In genomic region chr17:33562792-33563191, GRCh38 we compare ENCODE assay signal across 16 cellular contexts.
DNase-seq lines count a peak whose midpoint lies in the region; ATAC-seq, FAIRE-seq and TF ChIP-seq lines count a peak whose summit lies in the region.
"Had no signal": no experiment of that assay in that cellular context is flagged by ENCODE, and none has a peak within 500 bp of the region (broad histone marks: within the 10 kb centered on the region; RNA-seq: fewer than 3 reads in every experiment).

No MANE protein-coding gene starts in this region.

- H2BK12ac ChIP-seq in H1 (ENCODE audit: low read depth, low read length): no peak overlapping the region

- no peak overlapping the region for H4K91ac ChIP-seq in H1 (replicated peaks; ENCODE audit: insufficient read length, low read length)

- H2BK20ac ChIP-seq in H1 (ENCODE audit: low read length): no peak overlapping the region

- CTCF ChIA-PET in H1 (lab: Charles Lee; ENCODE audit: partially characterized antibody): interaction anchor here (0.7 to 3.1 kb wide), 14 partner anchors 10 to 114 kb away, joined by 3 to 26 read pairs (median 4); no protein-coding TSS in a partner anchor
- CTCF ChIA-PET in activated CD4-positive, alpha-beta memory T cell treated with anti-CD3 and anti-CD28 coated beads for 36 hours (lab: Charles Lee): no interaction called here

- H3K9me3 ChIP-seq in BE2C: no peaks in the 10 kb centered on the region
- peaks cover 4 to 6% of the 10 kb centered on the region in 2 experiments; a peak in 2 of 4 replicates for H3K9me3 ChIP-seq in H1 (ENCODE audit: insufficient read depth in 2 of 2, low read depth in 1 of 2, low read length in 1 of 2)
- no peaks in the 10 kb centered on the region for H3K9me3 ChIP-seq in gastrocnemius medialis

- H2AFZ ChIP-seq in H1 (ENCODE audit: low read length): no peak overlapping the region

- H3K27me3 Mint-ChIP-seq in activated CD4-positive, alpha-beta memory T cell treated with anti-CD3 and anti-CD28 coated beads for 36 hours: peaks cover 5% of the 10 kb centered on the region

- H3K4me3 Mint-ChIP-seq in activated CD4-positive, alpha-beta memory T cell treated with anti-CD3 and anti-CD28 coated beads for 36 hours: no peak overlapping the region
- H3K4me3 Mint-ChIP-seq: CD4-positive, CD25-positive, alpha-beta regulatory T cell had no signal

- H3K4me1 Mint-ChIP-seq in activated CD4-positive, alpha-beta memory T cell treated with anti-CD3 and anti-CD28 coated beads for 36 hours (ENCODE audit: low read depth): no peaks in the 10 kb centered on the region
- H3K4me1 Mint-ChIP-seq: CD4-positive, CD25-positive, alpha-beta regulatory T cell had no signal

- H2BK15ac ChIP-seq in H1 (ENCODE audit: low read length): no peak overlapping the region

- DNase-seq in BE2C (no peak), H7 (peak; percentile 38), H1 (ENCODE audit: low read depth in 1 of 2, low spot score in 2 of 2) (no peak), myocyte (ENCODE audit: low read depth) (peak; percentile 22), gastrocnemius medialis (no peak)
- DNase-seq in central memory CD4-positive, alpha-beta T cell: no peak
- no peak for DNase-seq in activated CD4-positive, alpha-beta memory T cell treated with anti-CD3 and anti-CD28 coated beads for 36 hours
- DNase-seq: CD4-positive, CD25-positive, alpha-beta regulatory T cell; DMS79 treated with DMSO at 0.1 percent for 48 hours; GF-D8; NCI-H1105; NCI-H1694 treated with DMSO at 0.1 percent for 48 hours; NCI-H446; PC-3 had no signal

- H2AK5ac ChIP-seq in H1 (ENCODE audit: low read depth, low read length): no peak overlapping the region

- no peak overlapping the region for H2BK120ac ChIP-seq in H1 (replicated peaks; ENCODE audit: low read depth, low read length)

- H3K27ac ChIP-seq in H1 (ENCODE audit: low read depth, low read length) (no peak overlapping the region), gastrocnemius medialis (no peak overlapping the region)
- H3K27ac ChIP-seq: HL-60 had no signal

- no peak overlapping the region for H3K4ac ChIP-seq in H1 (replicated peaks; ENCODE audit: insufficient read length, low read depth, low read length)

- POLR2A ChIA-PET in H1 (lab: Charles Lee; ENCODE audit: partially characterized antibody): no interaction called here
- POLR2A ChIA-PET in activated CD4-positive, alpha-beta memory T cell treated with anti-CD3 and anti-CD28 coated beads for 36 hours (lab: Charles Lee): no interaction called here

- H3K23ac ChIP-seq in H1 (ENCODE audit: insufficient read length): no peak overlapping the region

- H3K4me3 ChIP-seq in BE2C (ENCODE audit: low read depth, low read length) (no peak overlapping the region), H7 (ENCODE audit: insufficient read depth, low read depth, low read length) (no peak overlapping the region), H1 (ENCODE audit: extremely low read depth in 1 of 4, insufficient read depth in 2 of 4, low read depth in 3 of 4, low read length in 4 of 4) (no peak overlapping the region), gastrocnemius medialis (no peak overlapping the region)

- H3K27ac Mint-ChIP-seq in activated CD4-positive, alpha-beta memory T cell treated with anti-CD3 and anti-CD28 coated beads for 36 hours: no peak overlapping the region
- H3K27ac Mint-ChIP-seq: CD4-positive, CD25-positive, alpha-beta regulatory T cell had no signal

- H3K27me3 ChIP-seq in BE2C: peaks cover 8% of the 10 kb centered on the region; the same call in 1 of the 2 replicates
- H3K27me3 ChIP-seq in H7 (ENCODE audit: control insufficient read depth, insufficient read depth, low read length): no peaks in the 10 kb centered on the region
- H3K27me3 ChIP-seq in H1 (replicated peaks in 1 of 4; ENCODE audit: control insufficient read depth in 3 of 4, extremely low read depth in 1 of 4, insufficient read depth in 3 of 4, low read length in 3 of 4): no peaks in the 10 kb centered on the region
- H3K27me3 ChIP-seq in gastrocnemius medialis: no peaks in the 10 kb centered on the region

- no peaks in the 10 kb centered on the region for H3K36me3 Mint-ChIP-seq in activated CD4-positive, alpha-beta memory T cell treated with anti-CD3 and anti-CD28 coated beads for 36 hours
- H3K36me3 Mint-ChIP-seq: CD4-positive, CD25-positive, alpha-beta regulatory T cell had no signal

- no peaks in the 10 kb centered on the region for H3K36me3 ChIP-seq in BE2C
- H3K36me3 ChIP-seq in H7 (replicated peaks; ENCODE audit: control insufficient read depth, insufficient read depth, low read length): no peaks in the 10 kb centered on the region
- H3K36me3 ChIP-seq in H1 (ENCODE audit: control insufficient read depth in 2 of 4, insufficient read depth in 4 of 4, low read length in 3 of 4): no peaks in the 10 kb centered on the region
- H3K36me3 ChIP-seq in gastrocnemius medialis: no peaks in the 10 kb centered on the region

- ATAC-seq in GM18498 (IDR thresholded peaks at IDR 0.05; ENCODE audit: unreplicated experiment): no peak
- no peak for ATAC-seq in gastrocnemius medialis
- ATAC-seq: PC-3 had no signal

- no peak overlapping the region for H4K5ac ChIP-seq in H1 (ENCODE audit: insufficient read length, low read depth, low read length)

- no peaks in the 10 kb centered on the region for H3K23me2 ChIP-seq in H1 (ENCODE audit: low read depth, low read length)

- in situ Hi-C loops in gastrocnemius medialis (cut with MboI; ENCODE audit: low sequenced_read_pairs in 4 of 4): no loop called here

- H3K4me1 ChIP-seq in BE2C: no peaks in the 10 kb centered on the region; the same call in 1 of the 2 replicates
- H3K4me1 ChIP-seq in H1 (replicated peaks in 1 of 4; ENCODE audit: control insufficient read depth in 3 of 4, insufficient read depth in 4 of 4, low read length in 3 of 4): no peaks in the 10 kb centered on the region
- H3K4me1 ChIP-seq in gastrocnemius medialis: no peaks in the 10 kb centered on the region

- no peak overlapping the region for H4K8ac ChIP-seq in H1 (ENCODE audit: extremely low read depth, insufficient read depth, low read length)

- TF ChIP-seq RAD21 in H1 (IDR thresholded peaks at IDR 0.05 in 1 of 2, conservative IDR thresholded peaks at IDR 0.05 in 1 of 2; ENCODE audit: low read depth in 2 of 2, low read length in 2 of 2): peak; percentile 44 to 68

- no peaks in the 10 kb centered on the region for H3K79me2 ChIP-seq in H1 (ENCODE audit: control insufficient read depth in 1 of 2, insufficient read depth in 2 of 2, low read length in 2 of 2)

- no peak overlapping the region for H3K18ac ChIP-seq in H1 (ENCODE audit: extremely low read depth, low read length)

- peaks cover 3% of the 10 kb centered on the region for H3K9me3 Mint-ChIP-seq in activated CD4-positive, alpha-beta memory T cell treated with anti-CD3 and anti-CD28 coated beads for 36 hours

- H3K4me2 ChIP-seq in H1 (ENCODE audit: insufficient read depth in 1 of 2, low read depth in 2 of 2, low read length in 2 of 2): no peak overlapping the region

- no peak overlapping the region for H2BK5ac ChIP-seq in H1 (ENCODE audit: low read depth, low read length)

- no peak for TF ChIP-seq POLR2A in H1 (IDR thresholded peaks at IDR 0.05; ENCODE audit: control extremely low read depth in 1 of 2, low read depth in 2 of 2, low read length in 2 of 2)
- TF ChIP-seq POLR2A in gastrocnemius medialis (IDR thresholded peaks at IDR 0.05): no peak

- no peak for TF ChIP-seq EP300 in H1 (IDR thresholded peaks at IDR 0.05; ENCODE audit: borderline replicate concordance in 1 of 2, low read depth in 2 of 2, low read length in 2 of 2)

- whole genome bisulfite sequencing in H1 (ENCODE audit: extremely low coverage in 1 of 2, insufficient coverage in 1 of 2, insufficient read length in 1 of 2, insufficient replicate concordance in 2 of 2, low coverage in 1 of 2, low lambda C conversion rate in 2 of 2, missing lambda C conversion rate in 1 of 2), 2 experiments: 94% methylated on average over 1 of the region's 1 CpG; no CpG with 5 or more reads in 1 of the 2 experiments

- no peak overlapping the region for H3K56ac ChIP-seq in H1 (replicated peaks; ENCODE audit: insufficient read length, low read depth, low read length)

- TF ChIP-seq CTCF in BE2C (IDR thresholded peaks at IDR 0.05; ENCODE audit: low read depth, low read length): 0 out of 2 replicates have a peak, but pooled peaks have one; percentile 6
- TF ChIP-seq CTCF in H1 (IDR thresholded peaks at IDR 0.05; ENCODE audit: control extremely low read depth in 1 of 3, insufficient read depth in 1 of 3, low read depth in 1 of 3, low read length in 3 of 3): peak; percentile 24 to 58 (median 53); a peak in 3 of 4 replicates
- no peak for TF ChIP-seq CTCF in gastrocnemius medialis (IDR thresholded peaks at IDR 0.05 in 4 of 5, conservative IDR thresholded peaks at IDR 0.05 in 1 of 5)

- H4K20me1 ChIP-seq in H1 (replicated peaks in 1 of 2; ENCODE audit: control insufficient read depth in 1 of 2, insufficient read depth in 2 of 2, low read length in 2 of 2): no peaks in the 10 kb centered on the region

- peak; percentile 13 for FAIRE-seq in H1 (lab: Jason Lieb, UNC)

- H3K9ac ChIP-seq in H1 (replicated peaks in 1 of 4; ENCODE audit: extremely low read depth in 1 of 4, low read depth in 3 of 4, low read length in 3 of 4): no peak overlapping the region

- intact Hi-C loops in activated CD4-positive, alpha-beta memory T cell treated with anti-CD3 and anti-CD28 coated beads for 36 hours (cut with micrococcal nuclease): no loop called here
- intact Hi-C loops in gastrocnemius medialis (cut with DNase I; ENCODE audit: low total_unique reads): no loop called here

- H3K14ac ChIP-seq in H1 (ENCODE audit: insufficient read length): no peak overlapping the region

- no peaks in the 10 kb centered on the region for H3K79me1 ChIP-seq in H1 (ENCODE audit: low read depth, low read length)

TF ChIP-seq in H1, 55 proteins besides CTCF, POLR2A, EP300 and RAD21 (continues in another document):
- TF ChIP-seq CEBPB (IDR thresholded peaks at IDR 0.05; ENCODE audit: low read depth, low read length): peak; percentile 46; the same call in 1 of the 2 replicates

Comparison
In these comparisons a context has a peak if more than half of its experiments do, and no peak if none do; other contexts are left out.
1. DNase-seq: peak in H7 (single experiment) and myocyte (single experiment); none in BE2C (single experiment), H1 (0 of 2), central memory CD4-positive, alpha-beta T cell (single experiment), activated CD4-positive, alpha-beta memory T cell treated with anti-CD3 and anti-CD28 coated beads for 36 hours (single experiment) and gastrocnemius medialis (0 of 2).
2. CTCF ChIP-seq: peak in BE2C (single experiment) and H1 (3 of 3); none in gastrocnemius medialis (0 of 5).